In the genomic region with DNA sequence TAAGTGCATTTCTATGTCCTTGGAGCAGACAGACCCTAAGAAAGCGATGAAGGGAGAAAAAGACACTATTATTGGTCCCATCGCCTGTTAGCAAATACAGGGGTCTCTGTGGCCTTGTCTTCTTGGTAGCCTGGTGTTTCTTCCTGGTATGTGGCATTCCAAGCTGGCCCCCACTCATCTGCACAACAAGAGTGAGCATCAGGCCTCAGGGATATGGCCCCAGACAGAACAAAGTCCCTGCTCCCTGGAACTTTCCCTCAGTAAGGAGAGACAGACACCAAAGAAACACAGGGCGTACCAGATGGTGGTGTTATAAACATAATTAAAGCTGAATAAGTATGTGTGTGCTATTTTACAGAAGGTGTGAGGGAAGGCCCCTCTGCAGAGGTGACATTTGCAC, we compare ENCODE assay signal across 26 cellular contexts.
"Had no signal": no experiment of that assay in that cellular context is flagged by ENCODE, and none has a peak within 500 bp of the region (broad histone marks: within the 10 kb centered on the region; RNA-seq: fewer than 3 reads in every experiment).

No MANE protein-coding gene starts in this region.

- DNase-seq: activated B cell treated with CpG ODN at 0.5 μM for 24 hours; activated CD4-positive, alpha-beta T cell treated with anti-CD3 and anti-CD28 coated beads for 36 hours; activated CD4-positive, alpha-beta T cell treated with anti-CD3 and anti-CD28 coated beads, Interleukin-2, amount 50 U/mL, for 48 hours; activated CD8-positive, alpha-beta memory T cell treated with anti-CD3 and anti-CD28 coated beads, Interleukin-2, amount 50 U/mL, for 48 hours; activated naive CD4-positive, alpha-beta T cell; activated T-cell treated with anti-CD3 and anti-CD28 coated beads, Interleukin-2, amount 50 U/mL, for 4 hours; brain microvascular endothelial cell; caudate nucleus; effector CD8-positive, alpha-beta T cell; erythroblast; left ventricle myocardium inferior; natural killer cell; psoas muscle; right cardiac atrium; stimulated activated CD4-positive, alpha-beta T cell treated with anti-CD3 and anti-CD28 coated beads, Interleukin-12 subunit alpha, Interleukin-12 subunit beta, amount 100 ng/mL, for 4 hours; stimulated activated CD4-positive, alpha-beta T cell treated with anti-CD3 and anti-CD28 coated beads, Interleukin-4, amount 100 ng/mL, for 4 hours; substantia nigra; T-helper 9 cell; thyroid gland; upper lobe of right lung had no signal

- H3K27me3 Mint-ChIP-seq: activated B cell treated with CpG ODN at 0.5 μM for 24 hours; activated CD4-positive, alpha-beta T cell treated with anti-CD3 and anti-CD28 coated beads for 36 hours; activated naive CD8-positive, alpha-beta T cell; stimulated activated naive CD8-positive, alpha-beta T cell treated with anti-CD3 and anti-CD28 coated beads, Interleukin-15, Interleukin-2, amounts not matched to agents 100 ng/mL and 50 ng/mL, for 24 hours had no signal

- H3K9me3 Mint-ChIP-seq: activated B cell treated with CpG ODN at 0.5 μM for 24 hours; activated T-cell treated with anti-CD3 and anti-CD28 coated beads, Interleukin-2, amount 50 U/mL, for 4 hours; activated T-helper 2 cell treated with anti-CD3 and anti-CD28 coated beads, Interferon-gamma antibody, Interleukin-2, Interleukin-4, amounts not matched to agents 10 μg/mL and 5 μg/mL and 100 μg/mL, durations not matched to agents 14 hours and 24 hours and 36 hours; natural killer cell; stimulated activated naive CD8-positive, alpha-beta T cell treated with anti-CD3 and anti-CD28 coated beads, Interleukin-15, Interleukin-2, amounts not matched to agents 100 ng/mL and 50 ng/mL, for 24 hours had no signal

- H3K36me3 ChIP-seq: adrenal gland, ascending aorta, brain microvascular endothelial cell, left ventricle myocardium inferior, thyroid gland, upper lobe of right lung had no signal

- H3K4me3 Mint-ChIP-seq: activated B cell treated with CpG ODN at 0.5 μM for 24 hours; activated CD4-positive, alpha-beta T cell treated with anti-CD3 and anti-CD28 coated beads for 36 hours; activated naive CD8-positive, alpha-beta T cell; activated T-cell treated with anti-CD3 and anti-CD28 coated beads, Interleukin-2, amount 50 U/mL, for 4 hours; mesothelial cell of epicardium; natural killer cell; stimulated activated naive CD8-positive, alpha-beta T cell treated with anti-CD3 and anti-CD28 coated beads, Interleukin-15, Interleukin-2, amounts not matched to agents 100 ng/mL and 50 ng/mL, for 24 hours had no signal

- H3K4me1 Mint-ChIP-seq: activated B cell treated with CpG ODN at 0.5 μM for 24 hours; activated CD4-positive, alpha-beta T cell treated with anti-CD3 and anti-CD28 coated beads for 36 hours; natural killer cell had no signal

- H3K36me3 Mint-ChIP-seq: activated naive CD8-positive, alpha-beta T cell; mesothelial cell of epicardium; natural killer cell had no signal

- H3K9me3 ChIP-seq: adrenal gland, ascending aorta, left ventricle myocardium inferior, psoas muscle, thyroid gland, upper lobe of right lung had no signal

- H3K4me3 ChIP-seq: adrenal gland, ascending aorta, left ventricle myocardium inferior, psoas muscle, thyroid gland, upper lobe of right lung had no signal

- H3K4me1 ChIP-seq: adrenal gland, ascending aorta, left ventricle myocardium inferior, psoas muscle, thyroid gland, upper lobe of right lung had no signal

- H3K27me3 ChIP-seq: adrenal gland, ascending aorta, brain microvascular endothelial cell, thyroid gland, upper lobe of right lung had no signal

- H3K27ac ChIP-seq: adrenal gland, ascending aorta, brain microvascular endothelial cell, left ventricle myocardium inferior, psoas muscle, thyroid gland, upper lobe of right lung had no signal

- H3K27ac Mint-ChIP-seq: activated B cell treated with CpG ODN at 0.5 μM for 24 hours; activated CD4-positive, alpha-beta T cell treated with anti-CD3 and anti-CD28 coated beads for 36 hours; activated naive CD8-positive, alpha-beta T cell; activated T-helper 2 cell treated with anti-CD3 and anti-CD28 coated beads, Interferon-gamma antibody, Interleukin-2, Interleukin-4, amounts not matched to agents 10 μg/mL and 5 μg/mL and 100 μg/mL, durations not matched to agents 14 hours and 24 hours and 36 hours; mesothelial cell of epicardium; natural killer cell; stimulated activated naive CD8-positive, alpha-beta T cell treated with anti-CD3 and anti-CD28 coated beads, Interleukin-15, Interleukin-2, amounts not matched to agents 100 ng/mL and 50 ng/mL, for 24 hours had no signal
